ENCODE assay signal across 18 cellular contexts in genomic region chr4:120005091-120005490, GRCh38.
DNase-seq lines count a peak whose midpoint lies in the region; ATAC-seq, FAIRE-seq and TF ChIP-seq lines count a peak whose summit lies in the region.
"Had no signal": no experiment of that assay in that cellular context is flagged by ENCODE, and none has a peak within 500 bp of the region (broad histone marks: within the 10 kb centered on the region; RNA-seq: fewer than 3 reads in every experiment).

No MANE protein-coding gene starts in this region.

- no peaks in the 10 kb centered on the region for H3K9me3 ChIP-seq in astrocyte (ENCODE audit: insufficient read depth, low read depth, low read length)
- H3K9me3 ChIP-seq: BLaER1 had no signal

- H3K9me3 Mint-ChIP-seq in GM23338 (peaks cover 23% of the 10 kb centered on the region), astrocyte (ENCODE audit: unreplicated experiment) (no peaks in the 10 kb centered on the region), nephron progenitor cell (no peaks in the 10 kb centered on the region)

- H3K36me3 Mint-ChIP-seq in GM23338 (ENCODE audit: low read depth) (peaks cover 51% of the 10 kb centered on the region; the same call in 2 of the 3 replicates), astrocyte (ENCODE audit: low read depth, unreplicated experiment) (no peaks in the 10 kb centered on the region), nephron progenitor cell (ENCODE audit: low read depth) (no peaks in the 10 kb centered on the region)
- H3K36me3 Mint-ChIP-seq: CD14-positive monocyte; CD4-positive, alpha-beta memory T cell had no signal

- ATAC-seq in GM23338: peak; percentile 12; the same call in 1 of the 3 replicates
- no peak for ATAC-seq in GM19452 (IDR thresholded peaks at IDR 0.05; ENCODE audit: unreplicated experiment)

- H3K27me3 ChIP-seq in GM23338 (ENCODE audit: insufficient read depth) (peaks cover 29% of the 10 kb centered on the region), astrocyte (ENCODE audit: insufficient read depth, low read length) (no peaks in the 10 kb centered on the region)
- H3K27me3 ChIP-seq: BLaER1 had no signal

- H3K27ac ChIP-seq in GM23338 (ENCODE audit: low read depth) (no peak overlapping the region; the same call in 1 of the 2 replicates), astrocyte (ENCODE audit: low read depth, low read length) (no peak overlapping the region)
- H3K27ac ChIP-seq: BLaER1 had no signal

- H2AFZ ChIP-seq in GM23338 (no peak overlapping the region), astrocyte (ENCODE audit: low read depth, low read length) (no peak overlapping the region)

- H3K4me3 Mint-ChIP-seq in GM23338 (no peak overlapping the region), astrocyte (ENCODE audit: unreplicated experiment) (no peak overlapping the region), nephron progenitor cell (no peak overlapping the region)
- H3K4me3 Mint-ChIP-seq: CD14-positive monocyte; CD4-positive, alpha-beta memory T cell had no signal

- H3K4me2 ChIP-seq in GM23338: no peak overlapping the region
- no peak overlapping the region for H3K4me2 ChIP-seq in astrocyte (ENCODE audit: low read length)
- H3K4me2 ChIP-seq: BLaER1 had no signal

- FAIRE-seq in astrocyte (lab: Jason Lieb, UNC): no peak
- FAIRE-seq in frontal cortex (lab: Jason Lieb, UNC): no peak
- FAIRE-seq: GM12892, GM18507, H54 had no signal

- H4K20me1 ChIP-seq in GM23338 (replicated peaks; ENCODE audit: insufficient read depth) (no peaks in the 10 kb centered on the region), astrocyte (ENCODE audit: insufficient read depth, low read length) (no peaks in the 10 kb centered on the region)
- H4K20me1 ChIP-seq: BLaER1 had no signal

- no peak for DNase-seq in GM23338 (ENCODE audit: low spot score)
- DNase-seq in astrocyte (ENCODE audit: low read depth): peak; percentile 3
- peak; percentile 75 for DNase-seq in fibroblast of the aortic adventitia (ENCODE audit: low read depth)
- DNase-seq in nephron progenitor cell: no peak
- DNase-seq in frontal cortex (ENCODE audit: low spot score in 2 of 2): no peak
- no peak for DNase-seq in NCI-H2107 treated with DMSO at 0.1 percent for 48 hours (lab: John Stamatoyannopoulos, UW; ENCODE audit: unreplicated experiment)
- DNase-seq: 8988T; CD4-positive, alpha-beta memory T cell; DMS153; DMS79; GDM1; HCEC 1CT had no signal

- H3K79me2 ChIP-seq in GM23338 (replicated peaks; ENCODE audit: insufficient read depth) (no peaks in the 10 kb centered on the region), astrocyte (ENCODE audit: insufficient read depth, low read length) (no peaks in the 10 kb centered on the region)

- H3K9me2 ChIP-seq in GM23338 (ENCODE audit: insufficient read depth): peaks cover 9% of the 10 kb centered on the region

- TF ChIP-seq CTCF in GM23338 (conservative IDR thresholded peaks at IDR 0.05; ENCODE audit: low read depth in 2 of 2) (no peak), astrocyte (IDR thresholded peaks at IDR 0.05; ENCODE audit: insufficient read depth, low read depth, low read length) (no peak), fibroblast of the aortic adventitia (IDR thresholded peaks at IDR 0.05; ENCODE audit: insufficient read depth, low read length) (no peak), nephron progenitor cell (IDR thresholded peaks at IDR 0.05) (no peak)

- H3K36me3 ChIP-seq in GM23338 (ENCODE audit: insufficient read depth) (peaks cover 32% of the 10 kb centered on the region), astrocyte (ENCODE audit: insufficient read depth, low read length) (no peaks in the 10 kb centered on the region)
- H3K36me3 ChIP-seq: BLaER1 had no signal

- peaks cover 10% of the 10 kb centered on the region for H3K4me1 Mint-ChIP-seq in GM23338
- no peaks in the 10 kb centered on the region for H3K4me1 Mint-ChIP-seq in astrocyte (ENCODE audit: low read depth, unreplicated experiment)
- H3K4me1 Mint-ChIP-seq in nephron progenitor cell: no peaks in the 10 kb centered on the region
- H3K4me1 Mint-ChIP-seq: CD14-positive monocyte; CD4-positive, alpha-beta memory T cell had no signal

- no peak overlapping the region for H3K9ac ChIP-seq in astrocyte (ENCODE audit: low read length)
- H3K9ac ChIP-seq: BLaER1 had no signal

- H3K27ac Mint-ChIP-seq in GM23338: no peak overlapping the region
- no peak overlapping the region for H3K27ac Mint-ChIP-seq in astrocyte (ENCODE audit: unreplicated experiment)
- H3K27ac Mint-ChIP-seq in nephron progenitor cell: peak overlapping the region; percentile 4
- H3K27ac Mint-ChIP-seq: CD14-positive monocyte; CD4-positive, alpha-beta memory T cell had no signal

- peaks cover 9% of the 10 kb centered on the region for H3K27me3 Mint-ChIP-seq in GM23338 (ENCODE audit: insufficient read depth, low read depth, poor library complexity)
- H3K27me3 Mint-ChIP-seq in astrocyte (ENCODE audit: low read depth, unreplicated experiment): no peaks in the 10 kb centered on the region
- peaks cover 2% of the 10 kb centered on the region for H3K27me3 Mint-ChIP-seq in nephron progenitor cell (ENCODE audit: low read depth, poor library complexity)

- H3K4me3 ChIP-seq in GM23338 (no peak overlapping the region), astrocyte (ENCODE audit: insufficient read depth, low read depth, low read length) (no peak overlapping the region), fibroblast of the aortic adventitia (ENCODE audit: low read depth, low read length) (no peak overlapping the region)
- H3K4me3 ChIP-seq: BLaER1 had no signal

- H3K4me1 ChIP-seq in GM23338 (ENCODE audit: insufficient read depth): peaks cover 5% of the 10 kb centered on the region
- peaks cover 3% of the 10 kb centered on the region for H3K4me1 ChIP-seq in astrocyte (ENCODE audit: insufficient read depth, low read length)
- H3K4me1 ChIP-seq: BLaER1 had no signal

- peaks cover 21% of the 10 kb centered on the region for H3F3A ChIP-seq in GM23338 (replicated peaks; ENCODE audit: low read depth)

TF ChIP-seq in GM23338, 12 proteins besides CTCF, POLR2A, EP300 and RAD21 (continues in another document):
- TF ChIP-seq REST (IDR thresholded peaks at IDR 0.05; ENCODE audit: unreplicated experiment): no peak
- TF ChIP-seq ZNF114 (CRISPR knock-in tag; IDR thresholded peaks at IDR 0.05): no peak
- TF ChIP-seq NANOG (IDR thresholded peaks at IDR 0.05; ENCODE audit: borderline replicate concordance): no peak
- no peak for TF ChIP-seq EZH2phosphoT487 (IDR thresholded peaks at IDR 0.05; ENCODE audit: unreplicated experiment)
- no peak for TF ChIP-seq ZNF331 (CRISPR knock-in tag; IDR thresholded peaks at IDR 0.05; ENCODE audit: low read depth)
- no peak for TF ChIP-seq ETS1 (IDR thresholded peaks at IDR 0.05)
- TF ChIP-seq POLR2AphosphoS5 (IDR thresholded peaks at IDR 0.05; ENCODE audit: low read depth): no peak

Comparison
In these comparisons a context has a peak if more than half of its experiments do, and no peak if none do; other contexts are left out.
1. DNase-seq: peak in astrocyte (single experiment) and fibroblast of the aortic adventitia (single experiment); none in GM23338 (single experiment), nephron progenitor cell (single experiment), frontal cortex (0 of 2) and NCI-H2107 treated with DMSO at 0.1 percent for 48 hours (single experiment).